Comparison of ENCODE assay signal across 8 cellular contexts in the genomic region with DNA sequence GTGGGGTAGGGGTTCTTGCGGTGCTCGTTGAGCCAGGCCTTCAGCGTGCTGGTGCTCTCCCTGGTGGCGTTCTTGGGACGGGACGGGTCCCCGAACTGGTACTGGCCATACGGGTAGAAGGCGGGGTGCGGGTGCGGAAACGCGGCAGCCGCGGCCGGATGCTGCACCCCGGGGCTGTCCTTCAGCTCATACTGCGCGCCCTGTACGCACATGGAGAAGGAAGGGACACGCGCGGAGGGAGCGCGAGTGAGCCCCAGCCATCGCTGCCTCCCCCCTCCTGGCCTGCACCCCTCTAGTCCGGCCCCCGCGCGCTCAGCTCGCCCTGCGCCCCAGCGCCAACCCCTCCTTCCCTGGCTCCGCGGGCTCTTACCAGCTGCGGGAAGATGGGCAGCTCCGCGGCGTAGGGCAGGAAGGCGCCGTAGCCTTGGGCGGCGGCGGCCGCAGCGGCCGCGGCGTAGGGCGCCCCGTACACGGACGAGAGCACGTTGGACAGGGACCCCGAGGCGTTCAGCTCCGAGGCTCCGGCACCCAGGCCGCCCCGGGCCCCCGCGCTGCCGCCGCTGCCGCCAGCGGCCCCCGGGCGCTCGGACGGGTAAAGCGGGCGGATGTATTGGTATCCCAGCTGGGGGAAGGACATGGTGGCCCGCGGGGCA. TPM values are rescaled to one million over a fixed set of nuclear protein-coding genes. Genes with fewer than 3 reads are reported as not detected.
A peak's percentile ranks its signal among the peaks of the same experiment; 100 is the strongest.
DNase-seq lines count a peak whose midpoint lies in the region; ATAC-seq and TF ChIP-seq lines count a peak whose summit lies in the region.

No MANE protein-coding gene starts in this region.

- no peaks in the 10 kb centered on the region for H3K9me2 ChIP-seq in PC-3 (replicated peaks; ENCODE audit: low read length)

- BruUV-seq in PC-3 (replicated peaks; lab: Mats Ljungman, UMichigan), result no TSS peak

- H4K20me1 ChIP-seq in PC-3 (ENCODE audit: low read length), result no peaks in the 10 kb centered on the region

- CTCF ChIA-PET in PC-3 (lab: Charles Lee), result no interaction called here

- intact Hi-C loops in lower lobe of right lung (cut with DNase I) (no loop called here), PC-3 (cut with micrococcal nuclease) (no loop called here)

- peak overlapping the region; percentile 83 for H3K4me3 ChIP-seq in LNCaP clone FGC (ENCODE audit: low read depth, low read length)
- peak overlapping the region; percentile 60 for H3K4me3 ChIP-seq in lower lobe of right lung
- no peak overlapping the region for H3K4me3 ChIP-seq in PC-3 (ENCODE audit: low read length)

- peak; percentile 40 for TF ChIP-seq CTCF in LNCaP clone FGC (IDR thresholded peaks at IDR 0.05; ENCODE audit: control insufficient read depth, extremely low read depth, insufficient read depth)
- TF ChIP-seq CTCF in lower lobe of right lung (IDR thresholded peaks at IDR 0.05), result no peak
- TF ChIP-seq CTCF in PC-3 (conservative IDR thresholded peaks at IDR 0.05; ENCODE audit: low read depth, low read length), result no peak

- ATAC-seq in lower lobe of right lung, result no peak
- ATAC-seq in HG03432 (IDR thresholded peaks at IDR 0.05; ENCODE audit: unreplicated experiment), result no peak
- ATAC-seq in GM21515 (IDR thresholded peaks at IDR 0.05; ENCODE audit: unreplicated experiment), result no peak
- no peak for ATAC-seq in PC-3

- H3K27me3 ChIP-seq in lower lobe of right lung (ENCODE audit: low read depth) (peaks cover 96% of the 10 kb centered on the region), PC-3 (ENCODE audit: low read length) (peaks cover 46% of the 10 kb centered on the region)

- POLR2A ChIA-PET in PC-3 (lab: Charles Lee; ENCODE audit: unreplicated experiment), result no interaction called here

- in situ Hi-C loops in T47D (cut with HindIII; ENCODE audit: low pct_unique_long_range_greater_than_20kb, low sequenced_read_pairs), result no loop called here

- H3F3A ChIP-seq in PC-3 (ENCODE audit: low read length, unreplicated experiment), result no peaks in the 10 kb centered on the region

- H3K9me3 ChIP-seq in lower lobe of right lung (no peaks in the 10 kb centered on the region), PC-3 (ENCODE audit: low read length) (no peaks in the 10 kb centered on the region)

- H2AFZ ChIP-seq in PC-3 (ENCODE audit: low read length), result no peak overlapping the region

- H3K4me2 ChIP-seq in PC-3 (ENCODE audit: low read length), result no peak overlapping the region

- peak overlapping the region; percentile 73 for H3K27ac ChIP-seq in lower lobe of right lung
- H3K27ac ChIP-seq in PC-3 (ENCODE audit: low read length), result no peak overlapping the region

- H3K79me2 ChIP-seq in PC-3 (ENCODE audit: low read length), result no peaks in the 10 kb centered on the region

- no peak overlapping the region for H3K9ac ChIP-seq in PC-3 (ENCODE audit: low read length)

- H3K4me1 ChIP-seq in lower lobe of right lung (peaks cover 29% of the 10 kb centered on the region), PC-3 (ENCODE audit: insufficient read depth, low read length) (no peaks in the 10 kb centered on the region)

- peak; percentile 34 for DNase-seq in COR-L47 (lab: John Stamatoyannopoulos, UW)
- DNase-seq in LNCaP clone FGC (ENCODE audit: low read depth), result no peak
- DNase-seq in T47D (ENCODE audit: low read depth in 1 of 2, low spot score in 1 of 2), result peak; percentile 31 to 57
- DNase-seq in lower lobe of right lung, result no peak
- no peak for DNase-seq in NK-92 (lab: John Stamatoyannopoulos, UW; ENCODE audit: unreplicated experiment)
- no peak for DNase-seq in PC-3

- H3K36me3 ChIP-seq in lower lobe of right lung, result no peaks in the 10 kb centered on the region
- H3K36me3 ChIP-seq in PC-3 (ENCODE audit: low read depth, low read length), result no peaks in the 10 kb centered on the region

RNA-seq across cellular contexts. Expression of gene IRX3, which starts 1.0 kb away (rescaled TPM):
- 108 TPM for total RNA-seq in lower lobe of right lung
- not detected in 2 replicates for total RNA-seq in PC-3 (2014; rRNA removed)

Comparison
In these comparisons a context has a peak if more than half of its experiments do, and no peak if none do; other contexts are left out.
1. DNase-seq: peak in COR-L47 (single experiment) and T47D (2 of 2); none in LNCaP clone FGC (single experiment), lower lobe of right lung (single experiment), NK-92 (single experiment) and PC-3 (single experiment).
2. RNA of gene IRX3, which starts 1.0 kb away (total RNA-seq): 108 TPM in lower lobe of right lung (single experiment); not detected in PC-3; every median in the first group is over 100 times any median in the second.